ENCODE assay signal across 10 cellular contexts in the genomic region with DNA sequence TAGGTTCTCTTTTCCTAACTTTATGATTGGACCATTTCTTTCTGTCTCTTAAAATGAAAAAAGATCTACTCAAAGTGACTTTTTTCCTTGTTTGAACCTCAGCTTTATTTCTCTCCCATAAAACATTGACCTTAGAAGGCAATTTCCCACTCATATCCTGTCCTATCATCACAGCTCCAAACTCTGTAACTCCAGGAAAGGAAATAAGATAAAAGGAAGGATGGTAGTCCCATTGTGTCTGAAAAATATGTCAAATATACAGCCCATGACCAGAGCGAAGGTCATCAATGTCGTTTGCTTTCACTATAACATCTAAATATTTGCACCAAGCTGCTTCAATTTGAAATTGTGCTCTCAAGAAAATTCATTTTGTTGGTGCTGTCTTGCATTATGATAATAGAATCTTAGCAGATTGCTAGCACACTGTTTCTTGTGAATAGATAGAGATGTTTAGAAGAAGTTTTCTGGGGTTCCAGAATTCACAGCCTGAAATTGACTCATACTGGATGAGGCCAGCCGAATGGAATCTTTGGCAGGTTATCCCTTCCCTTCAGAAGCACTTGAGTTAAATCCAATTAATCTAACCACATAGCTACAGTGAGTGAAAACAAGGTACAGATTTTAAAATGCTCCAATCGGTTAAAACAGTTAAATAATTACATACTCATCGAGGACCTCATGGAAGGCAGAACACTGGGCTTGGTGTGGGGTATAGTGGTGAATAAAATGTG.
A peak's percentile ranks its signal among the peaks of the same experiment; 100 is the strongest.
DNase-seq lines count a peak whose midpoint lies in the region; ATAC-seq and TF ChIP-seq lines count a peak whose summit lies in the region.
"Had no signal": no experiment of that assay in that cellular context is flagged by ENCODE, and none has a peak within 500 bp of the region (broad histone marks: within the 10 kb centered on the region; RNA-seq: fewer than 3 reads in every experiment).

No MANE protein-coding gene starts in this region.

- H3K4me3 ChIP-seq in right lobe of liver (no peak overlapping the region), upper lobe of right lung (no peak overlapping the region)

- no peaks in the 10 kb centered on the region for H3K9me3 Mint-ChIP-seq in stimulated activated naive CD8-positive, alpha-beta T cell treated with anti-CD3 and anti-CD28 coated beads, Interleukin-15, amount 100 ng/mL, for 72 hours
- H3K9me3 Mint-ChIP-seq: naive thymus-derived CD4-positive, alpha-beta T cell; T-helper 1 cell treated with Interleukin-12 subunit alpha and Interleukin-12 subunit beta and Interleukin-4 antibody, amounts not matched to agents 30 μg/mL and 1 μg/mL, for 36 hours had no signal

- DNase-seq in M059J (ENCODE audit: low read depth) (peak; percentile 94), dermis blood vessel endothelial cell (peak; percentile 66), right lobe of liver (no peak), upper lobe of right lung (no peak), NCI-H187 (lab: John Stamatoyannopoulos, UW) (no peak)
- no peak for DNase-seq in stimulated activated naive CD8-positive, alpha-beta T cell treated with anti-CD3 and anti-CD28 coated beads, Interleukin-15, amount 100 ng/mL, for 72 hours
- DNase-seq: naive thymus-derived CD4-positive, alpha-beta T cell; NCI-H1436 treated with DMSO at 0.1 percent for 48 hours had no signal

- H3K27me3 Mint-ChIP-seq in stimulated activated naive CD8-positive, alpha-beta T cell treated with anti-CD3 and anti-CD28 coated beads, Interleukin-15, amount 100 ng/mL, for 72 hours = no peaks in the 10 kb centered on the region
- H3K27me3 Mint-ChIP-seq: naive thymus-derived CD4-positive, alpha-beta T cell had no signal

- WGBS in right lobe of liver (ENCODE audit: insufficient coverage, low coverage, low lambda C conversion rate, missing lambda C conversion rate) = 53% methylated on average over 5 of the region's 5 CpGs

- no peaks in the 10 kb centered on the region for H3K9me3 ChIP-seq in right lobe of liver
- no peaks in the 10 kb centered on the region for H3K9me3 ChIP-seq in upper lobe of right lung

- H3K4me1 Mint-ChIP-seq in stimulated activated naive CD8-positive, alpha-beta T cell treated with anti-CD3 and anti-CD28 coated beads, Interleukin-15, amount 100 ng/mL, for 72 hours = no peaks in the 10 kb centered on the region

- H3K27ac ChIP-seq in right lobe of liver (peak overlapping the region; percentile 15 to 50 (median 15)), upper lobe of right lung (peak overlapping the region; percentile 20)

- H3K36me3 ChIP-seq in right lobe of liver (peaks cover 0 to 2% (median 0%) of the 10 kb centered on the region in 4 donors), upper lobe of right lung (peaks cover 33% of the 10 kb centered on the region)

- ATAC-seq in right lobe of liver (peak; percentile 28 to 72 (median 60)), upper lobe of right lung (no peak), HG03565 (IDR thresholded peaks at IDR 0.05; ENCODE audit: unreplicated experiment) (no peak)
- ATAC-seq in stimulated activated naive CD8-positive, alpha-beta T cell treated with anti-CD3 and anti-CD28 coated beads, Interleukin-15, amount 100 ng/mL, for 72 hours = no peak
- ATAC-seq: naive thymus-derived CD4-positive, alpha-beta T cell had no signal

- no peak overlapping the region for H3K4me3 Mint-ChIP-seq in stimulated activated naive CD8-positive, alpha-beta T cell treated with anti-CD3 and anti-CD28 coated beads, Interleukin-15, amount 100 ng/mL, for 72 hours
- H3K4me3 Mint-ChIP-seq: naive thymus-derived CD4-positive, alpha-beta T cell; T-helper 1 cell treated with Interleukin-12 subunit alpha and Interleukin-12 subunit beta and Interleukin-4 antibody, amounts not matched to agents 30 μg/mL and 1 μg/mL, for 36 hours had no signal

- no peak overlapping the region for H3K27ac Mint-ChIP-seq in stimulated activated naive CD8-positive, alpha-beta T cell treated with anti-CD3 and anti-CD28 coated beads, Interleukin-15, amount 100 ng/mL, for 72 hours
- H3K27ac Mint-ChIP-seq: T-helper 1 cell treated with Interleukin-12 subunit alpha and Interleukin-12 subunit beta and Interleukin-4 antibody, amounts not matched to agents 30 μg/mL and 1 μg/mL, for 36 hours had no signal

- H3K4me1 ChIP-seq in right lobe of liver (no peaks in the 10 kb centered on the region), upper lobe of right lung (peaks cover 16% of the 10 kb centered on the region)

- no peak for TF ChIP-seq POLR2A in right lobe of liver (IDR thresholded peaks at IDR 0.05)

- TF ChIP-seq CTCF in right lobe of liver (IDR thresholded peaks at IDR 0.05) (no peak), upper lobe of right lung (IDR thresholded peaks at IDR 0.05) (no peak)

- intact Hi-C loops in right lobe of liver (cut with DNase I) (no loop called here), upper lobe of right lung (cut with DNase I) (loop anchor here (5.0 kb wide), 1 partner anchor 93 kb away; the partner anchor contains the start of gene CRIM1)

- no peaks in the 10 kb centered on the region for H3K27me3 ChIP-seq in right lobe of liver
- H3K27me3 ChIP-seq in upper lobe of right lung = no peaks in the 10 kb centered on the region

Comparison
In these comparisons a context has a peak if more than half of its experiments do, and no peak if none do; other contexts are left out.
1. DNase-seq: peak in M059J (single experiment) and dermis blood vessel endothelial cell (single experiment); none in right lobe of liver (0 of 3), upper lobe of right lung (single experiment), NCI-H187 (0 of 2) and stimulated activated naive CD8-positive, alpha-beta T cell treated with anti-CD3 and anti-CD28 coated beads, Interleukin-15, amount 100 ng/mL, for 72 hours (0 of 2).
2. ATAC-seq: peak in right lobe of liver (4 of 4); none in upper lobe of right lung (single experiment), stimulated activated naive CD8-positive, alpha-beta T cell treated with anti-CD3 and anti-CD28 coated beads, Interleukin-15, amount 100 ng/mL, for 72 hours (single experiment) and HG03565 (single experiment).